In genomic region chr2:437180-437579, GRCh38 we compare ENCODE assay signal across 17 cellular contexts.
A peak's percentile ranks its signal among the peaks of the same experiment; 100 is the strongest.
DNase-seq lines count a peak whose midpoint lies in the region; ATAC-seq and TF ChIP-seq lines count a peak whose summit lies in the region.
"Had no signal": no experiment of that assay in that cellular context is flagged by ENCODE, and none has a peak within 500 bp of the region (broad histone marks: within the 10 kb centered on the region; RNA-seq: fewer than 3 reads in every experiment).

No MANE protein-coding gene starts in this region.

- DNase-seq in activated naive CD4-positive, alpha-beta T cell treated with anti-CD3 and anti-CD28 coated beads, Interleukin-2, amount 50 U/mL, for 72 hours (ENCODE audit: low spot score in 2 of 2): no peak
- DNase-seq in activated naive CD8-positive, alpha-beta T cell treated with anti-CD3 and anti-CD28 coated beads for 36 hours: no peak
- no peak for DNase-seq in NCI-H2196 treated with DMSO at 0.1 percent for 48 hours (lab: John Stamatoyannopoulos, UW; ENCODE audit: unreplicated experiment)
- DNase-seq in NAMALWA (ENCODE audit: low spot score): no peak
- no peak for DNase-seq in aorta
- DNase-seq: activated T-cell treated with anti-CD3 and anti-CD28 coated beads, Interleukin-2, amount 50 U/mL, for 1 hour; amniotic stem cell; left ventricle myocardium inferior; NCI-H1048; ovary; stimulated activated CD4-positive, alpha-beta T cell treated with anti-CD3 and anti-CD28 coated beads, Interleukin-1b, Interleukin-23, amount 100 ng/mL, for 48 hours; T-helper 9 cell had no signal

- H3K4me2 ChIP-seq in Loucy (ENCODE audit: low read depth, low read length, poor library complexity, severe bottlenecking): peak overlapping the region; percentile 57

- no peak overlapping the region for H3K9ac ChIP-seq in Loucy (ENCODE audit: low read depth, low read length, poor library complexity, severe bottlenecking)

- no peaks in the 10 kb centered on the region for H3K9me2 ChIP-seq in Loucy (replicated peaks; ENCODE audit: low read depth, low read length)

- H3K4me1 Mint-ChIP-seq in activated naive CD4-positive, alpha-beta T cell treated with anti-CD3 and anti-CD28 coated beads, Interleukin-2, amount 50 U/mL, for 24 hours: peaks cover 29% of the 10 kb centered on the region
- peaks cover 17% of the 10 kb centered on the region for H3K4me1 Mint-ChIP-seq in activated naive CD8-positive, alpha-beta T cell treated with anti-CD3 and anti-CD28 coated beads for 36 hours
- H3K4me1 Mint-ChIP-seq in stimulated activated memory B cell treated with anti-CD40 and anti-IgM and Interleukin-4, amounts not matched to agents 10 μg/mL and 1 μg/mL and 100 μg/mL, for 72 hours: peaks cover 47% of the 10 kb centered on the region

- H3K27ac ChIP-seq in aorta (ENCODE audit: low read depth in 1 of 2, low read length in 2 of 2): no peak overlapping the region
- H3K27ac ChIP-seq: left ventricle myocardium inferior, ovary had no signal

- no peaks in the 10 kb centered on the region for H3K36me3 Mint-ChIP-seq in activated naive CD4-positive, alpha-beta T cell treated with anti-CD3 and anti-CD28 coated beads, Interleukin-2, amount 50 U/mL, for 24 hours
- H3K36me3 Mint-ChIP-seq in activated naive CD4-positive, alpha-beta T cell treated with anti-CD3 and anti-CD28 coated beads, Interleukin-2, amount 50 U/mL, for 72 hours: no peaks in the 10 kb centered on the region
- H3K36me3 Mint-ChIP-seq in activated naive CD8-positive, alpha-beta T cell treated with anti-CD3 and anti-CD28 coated beads for 36 hours: no peaks in the 10 kb centered on the region
- no peaks in the 10 kb centered on the region for H3K36me3 Mint-ChIP-seq in stimulated activated memory B cell treated with anti-CD40 and anti-IgM and Interleukin-4, amounts not matched to agents 10 μg/mL and 1 μg/mL and 100 μg/mL, for 72 hours

- no peak for ATAC-seq in activated naive CD4-positive, alpha-beta T cell treated with anti-CD3 and anti-CD28 coated beads, Interleukin-2, amount 50 U/mL, for 72 hours
- ATAC-seq in stimulated activated memory B cell treated with anti-CD40 and anti-IgM and Interleukin-4, amounts not matched to agents 10 μg/mL and 1 μg/mL and 100 μg/mL, for 72 hours: no peak
- ATAC-seq in aorta (ENCODE audit: low FRiP score): no peak
- ATAC-seq: sciatic nerve had no signal

- 0 out of 2 replicates have a peak overlapping the region, but pooled peaks have one; percentile 50 for H2AFZ ChIP-seq in Loucy (ENCODE audit: low read length)

- H3K9me3 ChIP-seq in Loucy (ENCODE audit: insufficient read depth, low read depth, low read length): no peaks in the 10 kb centered on the region
- H3K9me3 ChIP-seq in aorta (ENCODE audit: control insufficient read depth, low read length): no peaks in the 10 kb centered on the region
- H3K9me3 ChIP-seq: esophagus squamous epithelium, left ventricle myocardium inferior, ovary had no signal

- H3K4me3 ChIP-seq in Loucy (ENCODE audit: low read length, poor library complexity, severe bottlenecking) (no peak overlapping the region), aorta (ENCODE audit: low read length in 2 of 2) (no peak overlapping the region)
- H3K4me3 ChIP-seq: left ventricle myocardium inferior, ovary had no signal

- no peaks in the 10 kb centered on the region for H3F3A ChIP-seq in Loucy (ENCODE audit: low read depth)

- H3K9me3 Mint-ChIP-seq in activated naive CD4-positive, alpha-beta T cell treated with anti-CD3 and anti-CD28 coated beads, Interleukin-2, amount 50 U/mL, for 24 hours: no peaks in the 10 kb centered on the region
- H3K9me3 Mint-ChIP-seq in activated naive CD4-positive, alpha-beta T cell treated with anti-CD3 and anti-CD28 coated beads, Interleukin-2, amount 50 U/mL, for 72 hours: no peaks in the 10 kb centered on the region
- no peaks in the 10 kb centered on the region for H3K9me3 Mint-ChIP-seq in activated naive CD8-positive, alpha-beta T cell treated with anti-CD3 and anti-CD28 coated beads for 36 hours
- no peaks in the 10 kb centered on the region for H3K9me3 Mint-ChIP-seq in stimulated activated memory B cell treated with anti-CD40 and anti-IgM and Interleukin-4, amounts not matched to agents 10 μg/mL and 1 μg/mL and 100 μg/mL, for 72 hours

- intact Hi-C loops in aorta (cut with DNase I): no loop called here

- 80 to 83% methylated on average over 5 of the region's 5 CpGs for WGBS in aorta, 2 donors

- H4K20me1 ChIP-seq in Loucy (ENCODE audit: insufficient read depth, low read length, poor library complexity, severe bottlenecking): no peaks in the 10 kb centered on the region

- no peaks in the 10 kb centered on the region for H3K79me2 ChIP-seq in Loucy (ENCODE audit: insufficient read depth, low read length)

- peak overlapping the region; percentile 82 for H3K4me3 Mint-ChIP-seq in activated naive CD4-positive, alpha-beta T cell treated with anti-CD3 and anti-CD28 coated beads, Interleukin-2, amount 50 U/mL, for 24 hours
- H3K4me3 Mint-ChIP-seq in activated naive CD8-positive, alpha-beta T cell treated with anti-CD3 and anti-CD28 coated beads for 36 hours: peak overlapping the region; percentile 14
- no peak overlapping the region for H3K4me3 Mint-ChIP-seq in stimulated activated memory B cell treated with anti-CD40 and anti-IgM and Interleukin-4, amounts not matched to agents 10 μg/mL and 1 μg/mL and 100 μg/mL, for 72 hours

- H3K27me3 ChIP-seq in Loucy (ENCODE audit: insufficient read depth, low read length, poor library complexity, severe bottlenecking) (no peaks in the 10 kb centered on the region), aorta (ENCODE audit: control insufficient read depth in 1 of 2, insufficient read depth in 2 of 2, low read length in 1 of 2) (no peaks in the 10 kb centered on the region)
- H3K27me3 ChIP-seq: ovary had no signal

- TF ChIP-seq CTCF in Loucy (conservative IDR thresholded peaks at IDR 0.05; ENCODE audit: low read length): no peak

- no peaks in the 10 kb centered on the region for H3K27me3 Mint-ChIP-seq in activated naive CD4-positive, alpha-beta T cell treated with anti-CD3 and anti-CD28 coated beads, Interleukin-2, amount 50 U/mL, for 24 hours
- H3K27me3 Mint-ChIP-seq in activated naive CD8-positive, alpha-beta T cell treated with anti-CD3 and anti-CD28 coated beads for 36 hours: no peaks in the 10 kb centered on the region
- no peaks in the 10 kb centered on the region for H3K27me3 Mint-ChIP-seq in stimulated activated memory B cell treated with anti-CD40 and anti-IgM and Interleukin-4, amounts not matched to agents 10 μg/mL and 1 μg/mL and 100 μg/mL, for 72 hours

- H3K36me3 ChIP-seq in Loucy (ENCODE audit: insufficient read depth, low read length) (no peaks in the 10 kb centered on the region), aorta (ENCODE audit: control insufficient read depth in 1 of 2, insufficient read depth in 2 of 2, low read length in 1 of 2) (no peaks in the 10 kb centered on the region)
- H3K36me3 ChIP-seq: esophagus squamous epithelium, left ventricle myocardium inferior, ovary had no signal

- H3K27ac Mint-ChIP-seq in activated naive CD4-positive, alpha-beta T cell treated with anti-CD3 and anti-CD28 coated beads, Interleukin-2, amount 50 U/mL, for 24 hours: no peak overlapping the region
- no peak overlapping the region for H3K27ac Mint-ChIP-seq in activated naive CD4-positive, alpha-beta T cell treated with anti-CD3 and anti-CD28 coated beads, Interleukin-2, amount 50 U/mL, for 72 hours
- no peak overlapping the region for H3K27ac Mint-ChIP-seq in activated naive CD8-positive, alpha-beta T cell treated with anti-CD3 and anti-CD28 coated beads for 36 hours
- peak overlapping the region; percentile 86 for H3K27ac Mint-ChIP-seq in stimulated activated memory B cell treated with anti-CD40 and anti-IgM and Interleukin-4, amounts not matched to agents 10 μg/mL and 1 μg/mL and 100 μg/mL, for 72 hours

- H3K4me1 ChIP-seq in Loucy (ENCODE audit: insufficient read depth, low read length, poor library complexity, severe bottlenecking) (peaks cover 18% of the 10 kb centered on the region), aorta (ENCODE audit: control insufficient read depth in 1 of 2, insufficient read depth in 2 of 2, low read length in 2 of 2) (no peaks in the 10 kb centered on the region)
- H3K4me1 ChIP-seq: esophagus squamous epithelium, left ventricle myocardium inferior had no signal
